In the genomic region with DNA sequence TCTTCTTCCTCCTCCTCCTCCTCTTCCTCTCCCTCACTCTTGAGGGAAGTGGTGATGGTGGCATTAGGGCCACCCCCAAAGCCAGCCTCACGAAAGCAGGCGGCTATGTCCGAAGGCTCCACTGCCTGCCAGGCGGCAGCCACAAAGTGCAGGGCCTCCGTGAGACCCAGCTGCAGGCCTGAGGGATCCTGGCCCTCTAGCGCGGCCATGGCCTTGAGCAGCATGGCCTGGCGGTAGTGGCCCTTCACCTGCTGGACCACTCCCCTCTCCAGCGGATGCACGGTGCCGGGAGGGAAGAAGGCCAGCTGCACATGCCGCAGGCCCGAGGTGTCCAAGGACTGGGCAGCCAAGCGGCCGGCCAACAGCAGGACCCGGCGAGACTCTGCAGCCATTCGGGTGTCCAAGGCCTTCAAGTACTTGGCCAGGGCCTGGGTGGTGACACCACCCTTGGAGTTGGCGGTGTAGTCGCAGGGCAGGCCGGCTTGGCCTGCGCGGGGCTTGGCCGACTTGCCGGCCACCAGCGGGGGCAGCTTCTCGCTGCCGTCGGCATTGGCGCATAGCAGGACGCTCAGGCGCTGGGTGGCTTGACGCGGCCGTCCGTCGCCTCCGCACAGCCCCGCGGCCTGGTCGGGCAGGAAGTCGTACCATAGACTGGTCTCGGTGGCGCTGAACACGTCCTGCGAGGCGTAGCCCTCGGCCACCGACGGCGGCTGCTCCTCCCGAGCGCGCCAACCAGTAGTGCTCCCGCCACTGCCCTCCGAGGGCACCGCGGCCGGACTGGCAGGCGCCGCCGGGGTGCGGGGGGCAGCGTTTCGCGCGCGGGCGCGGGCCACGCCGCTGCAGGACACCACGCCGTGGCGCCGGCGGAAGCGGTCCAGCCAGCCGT, we compare ENCODE assay signal across 6 cellular contexts. TPM values are rescaled to one million over a fixed set of nuclear protein-coding genes. Genes with fewer than 3 reads are reported as not detected.
DNase-seq lines count a peak whose midpoint lies in the region; ATAC-seq and TF ChIP-seq lines count a peak whose summit lies in the region.

No MANE protein-coding gene starts in this region.

- H3K36me3 ChIP-seq in tibial nerve: peaks cover 0 to 22% (median 0%) of the 10 kb centered on the region in 3 donors

- no peak overlapping the region for H3K27ac Mint-ChIP-seq in activated T-cell treated with anti-CD3 and anti-CD28 coated beads, Interleukin-2, amount 50 U/mL, for 72 hours

- H3K36me3 Mint-ChIP-seq in activated T-cell treated with anti-CD3 and anti-CD28 coated beads, Interleukin-2, amount 50 U/mL, for 72 hours (ENCODE audit: insufficient read depth in 2 of 2): peaks cover 2% of the 10 kb centered on the region in 2 donors

- H3K9me3 ChIP-seq in tibial nerve: no peaks in the 10 kb centered on the region

- TF ChIP-seq POLR2A in tibial nerve (IDR thresholded peaks at IDR 0.05): no peak

- no peaks in the 10 kb centered on the region for H3K9me3 Mint-ChIP-seq in activated T-cell treated with anti-CD3 and anti-CD28 coated beads, Interleukin-2, amount 50 U/mL, for 72 hours

- no peak for DNase-seq in activated T-cell treated with anti-CD3 and anti-CD28 coated beads, Interleukin-2, amount 50 U/mL, for 72 hours
- DNase-seq in activated T-cell treated with anti-CD3 and anti-CD28 coated beads, Interleukin-2, amount 50 U/mL, for 1 hour: no peak
- DNase-seq in foreskin keratinocyte (no peak), tibial nerve (ENCODE audit: low spot score in 2 of 2) (no peak), HuH-7 (ENCODE audit: low spot score) (no peak), hypothalamus (lab: John Stamatoyannopoulos, UW) (no peak)

- no peak for TF ChIP-seq CTCF in foreskin keratinocyte (conservative IDR thresholded peaks at IDR 0.05)
- no peak for TF ChIP-seq CTCF in tibial nerve (IDR thresholded peaks at IDR 0.05)

- H3K4me3 Mint-ChIP-seq in activated T-cell treated with anti-CD3 and anti-CD28 coated beads, Interleukin-2, amount 50 U/mL, for 72 hours: peak overlapping the region; percentile 27 to 84

- no peak for ATAC-seq in activated T-cell treated with anti-CD3 and anti-CD28 coated beads, Interleukin-2, amount 50 U/mL, for 72 hours (replicated peaks in 1 of 2)
- ATAC-seq in foreskin keratinocyte: no peak

- no peak for TF ChIP-seq EP300 in tibial nerve (IDR thresholded peaks at IDR 0.05)

- H3K4me1 Mint-ChIP-seq in activated T-cell treated with anti-CD3 and anti-CD28 coated beads, Interleukin-2, amount 50 U/mL, for 72 hours (ENCODE audit: low read depth): peaks cover 68% of the 10 kb centered on the region

- WGBS in tibial nerve, 2 donors: 36 to 74% methylated on average over 10 to 11 of the region's 79 CpGs

- H3K27ac ChIP-seq in foreskin keratinocyte (peak overlapping the region; percentile 55), tibial nerve (peak overlapping the region; percentile 68 to 87 (median 82))

- peak overlapping the region; percentile 53 to 71 (median 62) for H3K4me3 ChIP-seq in tibial nerve

- H3K4me1 ChIP-seq in foreskin keratinocyte (peaks cover 3% of the 10 kb centered on the region), tibial nerve (peaks cover 0 to 72% (median 30%) of the 10 kb centered on the region in 4 donors)

- no peaks in the 10 kb centered on the region for H3K27me3 Mint-ChIP-seq in activated T-cell treated with anti-CD3 and anti-CD28 coated beads, Interleukin-2, amount 50 U/mL, for 72 hours (ENCODE audit: low read depth)

- no peaks in the 10 kb centered on the region for H3K27me3 ChIP-seq in foreskin keratinocyte
- H3K27me3 ChIP-seq in tibial nerve: no peaks in the 10 kb centered on the region

RNA-seq across cellular contexts. Expression of a gene that starts 1.1 kb away (rescaled TPM):
- 10 to 100 TPM; 30.4 to 31.5 TPM for total RNA-seq in activated T-cell treated with anti-CD3 and anti-CD28 coated beads, Interleukin-2, amount 50 U/mL, for 72 hours
- 79.5 and 79.9 TPM in 2 replicates for total RNA-seq in foreskin keratinocyte
- 67.2 and 68.9 TPM in 2 replicates for polyA plus RNA-seq in foreskin keratinocyte
- total RNA-seq in tibial nerve: 100 to 1,000 TPM in 2 of 4 donors, 10 to 100 TPM in 2; 72.8 to 109 (median 100) TPM

RNA-seq across cellular contexts. Expression of a gene that starts 4.2 kb away (rescaled TPM):
- total RNA-seq in activated T-cell treated with anti-CD3 and anti-CD28 coated beads, Interleukin-2, amount 50 U/mL, for 72 hours: under 1 TPM; 0.48 to 0.49 TPM
- total RNA-seq in foreskin keratinocyte: 0.14 and 0.17 TPM in 2 replicates
- polyA plus RNA-seq in foreskin keratinocyte: 0.14 and 0.16 TPM in 2 replicates
- total RNA-seq in tibial nerve: 1 to 10 TPM in 2 of 4 donors, not detected in 2; 1.1 to 1.8 TPM

RNA-seq across cellular contexts. Expression of a gene that starts 10.6 kb away (rescaled TPM):
- total RNA-seq in activated T-cell treated with anti-CD3 and anti-CD28 coated beads, Interleukin-2, amount 50 U/mL, for 72 hours: 100 to 1,000 TPM; 121 to 128 TPM
- 58.4 and 69.9 TPM in 2 replicates for total RNA-seq in foreskin keratinocyte
- polyA plus RNA-seq in foreskin keratinocyte: 47.5 and 64.1 TPM in 2 replicates
- total RNA-seq in tibial nerve: 10 to 100 TPM; 33.0 to 65.4 (median 43.9) TPM

RNA-seq across cellular contexts. Expression of a gene that starts 17.9 kb away (rescaled TPM):
- 10 to 100 TPM; 26.3 to 35.8 TPM for total RNA-seq in activated T-cell treated with anti-CD3 and anti-CD28 coated beads, Interleukin-2, amount 50 U/mL, for 72 hours
- total RNA-seq in foreskin keratinocyte: 77.4 and 81.3 TPM in 2 replicates
- 93.0 and 100 TPM in 2 replicates for polyA plus RNA-seq in foreskin keratinocyte
- total RNA-seq in tibial nerve: 10 to 100 TPM; 14.4 to 32.4 (median 22.2) TPM

RNA-seq across cellular contexts. Expression of a gene that starts 34.9 kb away (rescaled TPM):
- 10 to 100 TPM; 10.3 to 13.7 TPM for total RNA-seq in activated T-cell treated with anti-CD3 and anti-CD28 coated beads, Interleukin-2, amount 50 U/mL, for 72 hours
- 11.9 and 12.5 TPM in 2 replicates for total RNA-seq in foreskin keratinocyte
- 10.2 and 10.8 TPM in 2 replicates for polyA plus RNA-seq in foreskin keratinocyte
- 10 to 100 TPM in 3 of 4 donors, 1 to 10 TPM in 1; 9.4 to 20.7 (median 14.9) TPM for total RNA-seq in tibial nerve
